22 cellular contexts compared by ENCODE assay signal in genomic region chr20:42406826-42407225, GRCh38.
"Had no signal": no experiment of that assay in that cellular context is flagged by ENCODE, and none has a peak within 500 bp of the region (broad histone marks: within the 10 kb centered on the region; RNA-seq: fewer than 3 reads in every experiment).

No MANE protein-coding gene starts in this region.

- H3K27me3 ChIP-seq: dorsolateral prefrontal cortex, gastroesophageal sphincter, pancreas, right lobe of liver, tibial nerve, upper lobe of right lung, uterus had no signal

- H3K4me1 Mint-ChIP-seq: memory B cell; natural killer cell; stimulated activated naive B cell treated with anti-CD40 and anti-IgM and Interleukin-4, amounts not matched to agents 10 μg/mL and 1 μg/mL and 100 μg/mL, for 72 hours had no signal

- H3K27ac Mint-ChIP-seq: memory B cell; natural killer cell; progenitor cell of endocrine pancreas; stimulated activated naive B cell treated with anti-CD40 and anti-IgM and Interleukin-4, amounts not matched to agents 10 μg/mL and 1 μg/mL and 100 μg/mL, for 72 hours; stimulated activated naive CD8-positive, alpha-beta T cell treated with anti-CD3 and anti-CD28 coated beads, Interleukin-15, Interleukin-2, amounts not matched to agents 100 ng/mL and 50 ng/mL, for 24 hours had no signal

- H3K9me3 ChIP-seq: gastroesophageal sphincter, lower lobe of right lung, pancreas, right lobe of liver, thoracic aorta, upper lobe of right lung, uterus had no signal

- H3K4me3 ChIP-seq: dorsolateral prefrontal cortex, gastroesophageal sphincter, lower lobe of right lung, pancreas, right lobe of liver, thoracic aorta, tibial nerve, upper lobe of right lung, uterus had no signal

- DNase-seq: dorsolateral prefrontal cortex; effector CD4-positive, alpha-beta T cell; foreskin fibroblast; left ventricle myocardium superior; lower lobe of right lung; natural killer cell; occipital lobe; pancreas; right lobe of liver; small intestine; stimulated activated CD4-positive, alpha-beta T cell treated with anti-CD3 and anti-CD28 coated beads, Interleukin-15, amount 100 ng/mL, for 24 hours; stimulated activated CD4-positive, alpha-beta T cell treated with anti-CD3 and anti-CD28 coated beads, Interleukin-2, amount 100 ng/mL, for 48 hours; stimulated activated naive B cell treated with anti-CD40 and anti-IgM and Interleukin-4, amounts not matched to agents 10 μg/mL and 1 μg/mL and 100 μg/mL, for 72 hours; upper lobe of right lung; uterus had no signal

- H3K27me3 Mint-ChIP-seq: memory B cell; progenitor cell of endocrine pancreas; stimulated activated naive B cell treated with anti-CD40 and anti-IgM and Interleukin-4, amounts not matched to agents 10 μg/mL and 1 μg/mL and 100 μg/mL, for 72 hours; stimulated activated naive CD8-positive, alpha-beta T cell treated with anti-CD3 and anti-CD28 coated beads, Interleukin-15, Interleukin-2, amounts not matched to agents 100 ng/mL and 50 ng/mL, for 24 hours had no signal

- H3K36me3 ChIP-seq: gastroesophageal sphincter, lower lobe of right lung, pancreas, right lobe of liver, thoracic aorta, tibial nerve, upper lobe of right lung, uterus had no signal

- H3K9me3 Mint-ChIP-seq: memory B cell had no signal

- H3K4me3 Mint-ChIP-seq: memory B cell; natural killer cell; stimulated activated naive B cell treated with anti-CD40 and anti-IgM and Interleukin-4, amounts not matched to agents 10 μg/mL and 1 μg/mL and 100 μg/mL, for 72 hours; stimulated activated naive CD8-positive, alpha-beta T cell treated with anti-CD3 and anti-CD28 coated beads, Interleukin-15, Interleukin-2, amounts not matched to agents 100 ng/mL and 50 ng/mL, for 24 hours had no signal

- H3K36me3 Mint-ChIP-seq: memory B cell; natural killer cell; stimulated activated naive B cell treated with anti-CD40 and anti-IgM and Interleukin-4, amounts not matched to agents 10 μg/mL and 1 μg/mL and 100 μg/mL, for 72 hours had no signal

- H3K4me1 ChIP-seq: gastroesophageal sphincter, lower lobe of right lung, pancreas, right lobe of liver, tibial nerve, upper lobe of right lung, uterus had no signal

- ATAC-seq: gastroesophageal sphincter; left ventricle myocardium superior; lower lobe of right lung; natural killer cell; pancreas; right lobe of liver; stimulated activated naive B cell treated with anti-CD40 and anti-IgM and Interleukin-4, amounts not matched to agents 10 μg/mL and 1 μg/mL and 100 μg/mL, for 72 hours; upper lobe of right lung had no signal

- H3K27ac ChIP-seq: dorsolateral prefrontal cortex, gastroesophageal sphincter, lower lobe of right lung, pancreas, right lobe of liver, thoracic aorta, tibial nerve, upper lobe of right lung, uterus had no signal

- FAIRE-seq: keratinocyte had no signal
